ENCODE assay signal across 16 cellular contexts in genomic region chr12:28552472-28553061, GRCh38.
"Had no signal": no experiment of that assay in that cellular context is flagged by ENCODE, and none has a peak within 500 bp of the region (broad histone marks: within the 10 kb centered on the region; RNA-seq: fewer than 3 reads in every experiment).

No MANE protein-coding gene starts in this region.

- H3K36me3 ChIP-seq: brain microvascular endothelial cell, tibial nerve had no signal

- FAIRE-seq: small intestine, TTC549 had no signal

- H3K9me3 Mint-ChIP-seq: activated B cell treated with CpG ODN at 0.5 μM for 24 hours, endodermal cell had no signal

- H3K4me1 ChIP-seq: parathyroid adenoma had no signal

- H3K4me1 Mint-ChIP-seq: activated B cell treated with CpG ODN at 0.5 μM for 24 hours had no signal

- H3K27ac Mint-ChIP-seq: activated B cell treated with CpG ODN at 0.5 μM for 24 hours, endodermal cell, T-helper 17 cell had no signal

- H3K27me3 ChIP-seq: brain microvascular endothelial cell, tibial nerve had no signal

- H3K4me3 ChIP-seq: tibial nerve had no signal

- DNase-seq: activated B cell treated with CpG ODN at 0.5 μM for 24 hours; activated naive CD4-positive, alpha-beta T cell treated with Interleukin-2 at 50 U/mL for 16 hours; activated T-cell treated with anti-CD3 and anti-CD28 coated beads, Interleukin-2, amount 50 U/mL, for 48 hours; amniotic stem cell; brain microvascular endothelial cell; endodermal cell; erythroblast; hypothalamus; retina; Right ventricle myocardium superior; small intestine; T-helper 17 cell had no signal

- H3K9me3 ChIP-seq: tibial nerve had no signal

- ATAC-seq: SK-N-SH treated with all-trans-retinoic acid at 6 μM for 48 hours, T-helper 17 cell had no signal

- H3K27me3 Mint-ChIP-seq: activated B cell treated with CpG ODN at 0.5 μM for 24 hours, T-helper 17 cell had no signal

- H3K4me3 Mint-ChIP-seq: activated B cell treated with CpG ODN at 0.5 μM for 24 hours, endodermal cell, T-helper 17 cell had no signal

- H3K27ac ChIP-seq: brain microvascular endothelial cell, parathyroid adenoma, tibial nerve had no signal
